In genomic region chr3:149021830-149022229, GRCh38 we compare ENCODE assay signal across 26 cellular contexts.
"Had no signal": no experiment of that assay in that cellular context is flagged by ENCODE, and none has a peak within 500 bp of the region (broad histone marks: within the 10 kb centered on the region; RNA-seq: fewer than 3 reads in every experiment).

No MANE protein-coding gene starts in this region.

- H3K27ac ChIP-seq: left ventricle myocardium inferior, neutrophil, suprapubic skin, upper lobe of right lung, VCaP had no signal

- H3K4me1 Mint-ChIP-seq: activated CD4-positive, alpha-beta T cell treated with anti-CD3 and anti-CD28 coated beads, Interleukin-2, amount 10 ng/mL, durations not matched to agents 7 days and 5 days had no signal

- H3K4me3 ChIP-seq: left ventricle myocardium inferior, lung, suprapubic skin, tibial artery, upper lobe of right lung had no signal

- H3K27me3 Mint-ChIP-seq: activated CD4-positive, alpha-beta memory T cell treated with anti-CD3 and anti-CD28 coated beads, Interleukin-2, amount 10 ng/mL, durations not matched to agents 7 days and 5 days; activated CD4-positive, alpha-beta T cell treated with anti-CD3 and anti-CD28 coated beads, Interleukin-2, amount 10 ng/mL, durations not matched to agents 7 days and 5 days; activated naive CD4-positive, alpha-beta T cell treated with anti-CD3 and anti-CD28 coated beads, Interleukin-2, amount 50 U/mL, for 24 hours; activated naive CD8-positive, alpha-beta T cell treated with anti-CD3 and anti-CD28 coated beads, Interleukin-2, amount 50 U/mL, for 24 hours; activated T-cell treated with anti-CD3 and anti-CD28 coated beads, Interleukin-2, amount 50 U/mL, for 24 hours had no signal

- DNase-seq: activated CD4-positive, alpha-beta memory T cell treated with anti-CD3 and anti-CD28 coated beads, Interleukin-2, amount 10 ng/mL, durations not matched to agents 7 days and 5 days; activated CD4-positive, alpha-beta T cell treated with anti-CD3 and anti-CD28 coated beads, Interleukin-2, amount 10 ng/mL, durations not matched to agents 7 days and 5 days; activated CD8-positive, alpha-beta memory T cell treated with anti-CD3 and anti-CD28 coated beads, Interleukin-2, amount 50 U/mL, for 48 hours; activated naive CD8-positive, alpha-beta T cell treated with anti-CD3 and anti-CD28 coated beads, Interleukin-2, amount 50 U/mL, for 24 hours; activated T-cell treated with anti-CD3 and anti-CD28 coated beads, Interleukin-2, amount 50 U/mL, for 24 hours; amygdala; central memory CD4-positive, alpha-beta T cell; head of caudate nucleus; hippocampal formation; islet precursor cell; left ventricle myocardium inferior; retina; stimulated activated naive CD4-positive, alpha-beta T cell; T-helper 9 cell; tibial artery; upper lobe of right lung had no signal

- H3K4me1 ChIP-seq: upper lobe of right lung had no signal

- H3K27ac Mint-ChIP-seq: activated CD4-positive, alpha-beta memory T cell treated with anti-CD3 and anti-CD28 coated beads, Interleukin-2, amount 10 ng/mL, durations not matched to agents 7 days and 5 days; activated CD4-positive, alpha-beta T cell treated with anti-CD3 and anti-CD28 coated beads, Interleukin-2, amount 10 ng/mL, durations not matched to agents 7 days and 5 days; activated naive CD4-positive, alpha-beta T cell treated with anti-CD3 and anti-CD28 coated beads, Interleukin-2, amount 50 U/mL, for 24 hours; activated naive CD8-positive, alpha-beta T cell treated with anti-CD3 and anti-CD28 coated beads, Interleukin-2, amount 50 U/mL, for 24 hours; activated T-cell treated with anti-CD3 and anti-CD28 coated beads, Interleukin-2, amount 50 U/mL, for 24 hours; activated T-helper 2 cell treated with anti-CD3 and anti-CD28 coated beads, Interferon-gamma antibody, Interleukin-2, Interleukin-4, amounts not matched to agents 10 μg/mL and 5 μg/mL and 100 μg/mL, durations not matched to agents 14 hours and 24 hours and 36 hours; nephron; T-helper 1 cell treated with Interleukin-12 subunit alpha and Interleukin-12 subunit beta and Interleukin-4 antibody, amounts not matched to agents 30 μg/mL and 1 μg/mL, for 36 hours had no signal

- H3K27me3 ChIP-seq: neutrophil, suprapubic skin, tibial artery, upper lobe of right lung had no signal

- H3K9me3 Mint-ChIP-seq: T-helper 1 cell treated with Interleukin-12 subunit alpha and Interleukin-12 subunit beta and Interleukin-4 antibody, amounts not matched to agents 30 μg/mL and 1 μg/mL, for 36 hours had no signal

- H3K9me3 ChIP-seq: neutrophil, suprapubic skin, tibial artery, upper lobe of right lung had no signal

- ATAC-seq: activated CD4-positive, CD25-positive, alpha-beta regulatory T cell treated with anti-CD3 and anti-CD28 coated beads, Interleukin-2, amount 50 U/mL, for 24 hours; activated naive CD8-positive, alpha-beta T cell treated with anti-CD3 and anti-CD28 coated beads, Interleukin-2, amount 50 U/mL, for 24 hours; sciatic nerve; upper lobe of right lung had no signal

- H3K4me3 Mint-ChIP-seq: activated CD4-positive, alpha-beta memory T cell treated with anti-CD3 and anti-CD28 coated beads, Interleukin-2, amount 10 ng/mL, durations not matched to agents 7 days and 5 days; activated CD4-positive, alpha-beta T cell treated with anti-CD3 and anti-CD28 coated beads, Interleukin-2, amount 10 ng/mL, durations not matched to agents 7 days and 5 days; activated naive CD4-positive, alpha-beta T cell treated with anti-CD3 and anti-CD28 coated beads, Interleukin-2, amount 50 U/mL, for 24 hours; activated naive CD8-positive, alpha-beta T cell treated with anti-CD3 and anti-CD28 coated beads, Interleukin-2, amount 50 U/mL, for 24 hours; activated T-cell treated with anti-CD3 and anti-CD28 coated beads, Interleukin-2, amount 50 U/mL, for 24 hours; nephron; T-helper 1 cell treated with Interleukin-12 subunit alpha and Interleukin-12 subunit beta and Interleukin-4 antibody, amounts not matched to agents 30 μg/mL and 1 μg/mL, for 36 hours had no signal
